17 cellular contexts compared by ENCODE assay signal in genomic region chr4:52914051-52914605, GRCh38. TPM values are rescaled to one million over a fixed set of nuclear protein-coding genes. Genes with fewer than 3 reads are reported as not detected.
DNase-seq lines count a peak whose midpoint lies in the region; ATAC-seq, FAIRE-seq and TF ChIP-seq lines count a peak whose summit lies in the region.
"Had no signal": no experiment of that assay in that cellular context is flagged by ENCODE, and none has a peak within 500 bp of the region (broad histone marks: within the 10 kb centered on the region; RNA-seq: fewer than 3 reads in every experiment).

No MANE protein-coding gene starts in this region.

- ATAC-seq in GM18868 (IDR thresholded peaks at IDR 0.05; ENCODE audit: unreplicated experiment), result no peak

- H3K4me3 ChIP-seq in PC-9, result peak overlapping the region; percentile 5; the same call in 1 of the 2 replicates
- no peak overlapping the region for H3K4me3 ChIP-seq in fibroblast of the aortic adventitia (ENCODE audit: low read depth, low read length)
- H3K4me3 ChIP-seq in kidney (ENCODE audit: low read length in 2 of 2), result no peak overlapping the region
- H3K4me3 ChIP-seq: tibial nerve had no signal

- CTCF ChIA-PET in PC-9 (lab: Charles Lee), result interaction anchor here (0.6 kb wide), 1 partner anchor 174 kb away, joined by 3 read pairs; no protein-coding TSS in a partner anchor
- CTCF ChIA-PET in activated CD4-positive, alpha-beta T cell treated with anti-CD3 and anti-CD28 coated beads, Interleukin-2, amount 10 ng/mL, durations not matched to agents 7 days and 5 days (lab: Charles Lee), result interaction anchor here (0.6 to 1.3 kb wide), 4 partner anchors 11 to 62 kb away, joined by 3 to 5 read pairs (median 4); no protein-coding TSS in a partner anchor

- no peaks in the 10 kb centered on the region for H3K79me2 ChIP-seq in PC-9 (ENCODE audit: low read depth)

- H3K9me3 Mint-ChIP-seq in nephron, result no peaks in the 10 kb centered on the region
- no peaks in the 10 kb centered on the region for H3K9me3 Mint-ChIP-seq in activated CD4-positive, alpha-beta T cell treated with anti-CD3 and anti-CD28 coated beads, Interleukin-2, amount 10 ng/mL, durations not matched to agents 7 days and 5 days

- no peak overlapping the region for H2AFZ ChIP-seq in PC-9

- no peaks in the 10 kb centered on the region for H3K27me3 ChIP-seq in PC-9 (ENCODE audit: insufficient read depth, low read depth)
- H3K27me3 ChIP-seq: tibial nerve had no signal

- peak; percentile 68 for DNase-seq in AG20443 (ENCODE audit: low spot score)
- DNase-seq in PC-9, result peak; percentile 22 to 78
- peak; percentile 90 for DNase-seq in fibroblast of the aortic adventitia (ENCODE audit: low read depth)
- DNase-seq in kidney, result no peak
- no peak for DNase-seq in middle frontal gyrus (ENCODE audit: extremely low spot score, low spot score)
- DNase-seq in activated CD4-positive, alpha-beta T cell treated with anti-CD3 and anti-CD28 coated beads, Interleukin-2, amount 10 ng/mL, durations not matched to agents 7 days and 5 days, result no peak
- DNase-seq: activated CD4-positive, alpha-beta T cell treated with anti-CD3 and anti-CD28 coated beads, Interleukin-2, amount 50 U/mL, for 1 hour; activated naive CD4-positive, alpha-beta T cell; head of caudate nucleus; NCI-H187; T-helper 1 cell had no signal

- no peaks in the 10 kb centered on the region for H3K36me3 Mint-ChIP-seq in nephron (ENCODE audit: low read depth)
- no peaks in the 10 kb centered on the region for H3K36me3 Mint-ChIP-seq in activated CD4-positive, alpha-beta T cell treated with anti-CD3 and anti-CD28 coated beads, Interleukin-2, amount 10 ng/mL, durations not matched to agents 7 days and 5 days (ENCODE audit: low read depth)
- H3K36me3 Mint-ChIP-seq: IgD-negative memory B cell had no signal

- no peaks in the 10 kb centered on the region for H3K9me2 ChIP-seq in PC-9 (ENCODE audit: insufficient read depth)

- H3K4me3 Mint-ChIP-seq in nephron, result no peak overlapping the region
- H3K4me3 Mint-ChIP-seq in activated CD4-positive, alpha-beta T cell treated with anti-CD3 and anti-CD28 coated beads, Interleukin-2, amount 10 ng/mL, durations not matched to agents 7 days and 5 days, result no peak overlapping the region
- H3K4me3 Mint-ChIP-seq: B cell, IgD-negative memory B cell had no signal

- H3K36me3 ChIP-seq in PC-9 (ENCODE audit: low read depth), result no peaks in the 10 kb centered on the region
- no peaks in the 10 kb centered on the region for H3K36me3 ChIP-seq in kidney (ENCODE audit: control insufficient read depth in 1 of 2, insufficient read depth in 2 of 2, low read length in 2 of 2)

- H3K9me3 ChIP-seq in PC-9 (ENCODE audit: insufficient read depth, low read depth), result no peaks in the 10 kb centered on the region
- no peaks in the 10 kb centered on the region for H3K9me3 ChIP-seq in kidney (ENCODE audit: control insufficient read depth in 1 of 2, low read length in 2 of 2)
- H3K9me3 ChIP-seq: tibial nerve had no signal

- BruUV-seq in PC-9 (replicated peaks; lab: Mats Ljungman, UMichigan), result no TSS peak

- H3K9ac ChIP-seq in kidney (ENCODE audit: low read length in 2 of 2), result no peak overlapping the region

- TF ChIP-seq CTCF in PC-9 (conservative IDR thresholded peaks at IDR 0.05) (no peak), fibroblast of the aortic adventitia (IDR thresholded peaks at IDR 0.05; ENCODE audit: insufficient read depth, low read length) (no peak), nephron (IDR thresholded peaks at IDR 0.05; ENCODE audit: unreplicated experiment in 3 of 3) (no peak), kidney (IDR thresholded peaks at IDR 0.05; ENCODE audit: borderline replicate concordance, extremely low read depth, insufficient read depth) (no peak)

- POLR2A ChIA-PET in PC-9 (lab: Charles Lee; ENCODE audit: unreplicated experiment), result interaction anchor here (0.5 kb wide), 1 partner anchor 67 kb away, joined by 7 read pairs; no protein-coding TSS in a partner anchor
- POLR2A ChIA-PET in activated CD4-positive, alpha-beta T cell treated with anti-CD3 and anti-CD28 coated beads, Interleukin-2, amount 10 ng/mL, durations not matched to agents 7 days and 5 days (lab: Charles Lee), result no interaction called here

- H3K4me2 ChIP-seq in PC-9, result peak overlapping the region; percentile 78

- H3K4me1 ChIP-seq in PC-9 (replicated peaks; ENCODE audit: insufficient read depth) (peaks cover 44% of the 10 kb centered on the region), kidney (ENCODE audit: control insufficient read depth in 1 of 2, insufficient read depth in 1 of 2, low read depth in 1 of 2, low read length in 2 of 2) (peaks cover 0 to 7% of the 10 kb centered on the region in 2 donors)
- H3K4me1 ChIP-seq: tibial nerve had no signal

- no peaks in the 10 kb centered on the region for H4K20me1 ChIP-seq in PC-9 (ENCODE audit: insufficient read depth)

- H3K27ac ChIP-seq in PC-9, result peak overlapping the region; percentile 64
- no peak overlapping the region for H3K27ac ChIP-seq in kidney (ENCODE audit: low read depth in 2 of 2, low read length in 2 of 2)
- H3K27ac ChIP-seq: tibial nerve had no signal

- intact Hi-C loops in PC-9 (cut with micrococcal nuclease; ENCODE audit: unreplicated experiment) (loop anchor here (2.0 to 5.0 kb wide), 2 partner anchors 91 to 202 kb away; no protein-coding TSS in a partner anchor), kidney (cut with DNase I) (no loop called here)

- no peaks in the 10 kb centered on the region for H3K27me3 Mint-ChIP-seq in nephron (ENCODE audit: low read depth)
- H3K27me3 Mint-ChIP-seq in activated CD4-positive, alpha-beta T cell treated with anti-CD3 and anti-CD28 coated beads, Interleukin-2, amount 10 ng/mL, durations not matched to agents 7 days and 5 days, result no peaks in the 10 kb centered on the region
- H3K27me3 Mint-ChIP-seq: B cell, IgD-negative memory B cell had no signal

- 0 out of 2 replicates have a peak, but pooled peaks cover 13% of the 10 kb centered on the region for H3F3A ChIP-seq in PC-9 (ENCODE audit: insufficient read depth, low read depth)

- peaks cover 31% of the 10 kb centered on the region for H3K4me1 Mint-ChIP-seq in nephron
- peaks cover 5% of the 10 kb centered on the region for H3K4me1 Mint-ChIP-seq in activated CD4-positive, alpha-beta T cell treated with anti-CD3 and anti-CD28 coated beads, Interleukin-2, amount 10 ng/mL, durations not matched to agents 7 days and 5 days
- H3K4me1 Mint-ChIP-seq: B cell, IgD-negative memory B cell had no signal

- peak overlapping the region; percentile 60 to 77 (median 77) for H3K27ac Mint-ChIP-seq in nephron
- H3K27ac Mint-ChIP-seq in activated CD4-positive, alpha-beta T cell treated with anti-CD3 and anti-CD28 coated beads, Interleukin-2, amount 10 ng/mL, durations not matched to agents 7 days and 5 days, result no peak overlapping the region
- H3K27ac Mint-ChIP-seq: B cell, IgD-negative memory B cell had no signal

- FAIRE-seq in kidney (lab: Jason Lieb, UNC), result no peak
- FAIRE-seq: G401.6 had no signal

RNA-seq across cellular contexts. Expression of gene RASL11B, which starts 52.0 kb away (rescaled TPM):
- total RNA-seq in PC-9 (2021) (0.25 TPM in 1 of 2 replicates, not detected in the other), fibroblast of the aortic adventitia (ENCODE audit: low replicate concordance) (0.63 TPM in 1 of 2 replicates, not detected in the other), kidney (4.3 TPM)
- polyA plus RNA-seq in kidney (ENCODE audit: insufficient read depth, low read depth, low replicate concordance), result 45.9 TPM
- total RNA-seq in activated CD4-positive, alpha-beta T cell treated with anti-CD3 and anti-CD28 coated beads, Interleukin-2, amount 10 ng/mL, durations not matched to agents 7 days and 5 days, result under 1 TPM in 1 of 2 experiments, not detected in 1; 0.10 TPM

Comparison
In these comparisons a context has a peak if more than half of its experiments do, and no peak if none do; other contexts are left out.
1. DNase-seq: peak in AG20443 (single experiment), PC-9 (2 of 2) and fibroblast of the aortic adventitia (single experiment); none in kidney (single experiment), middle frontal gyrus (single experiment) and activated CD4-positive, alpha-beta T cell treated with anti-CD3 and anti-CD28 coated beads, Interleukin-2, amount 10 ng/mL, durations not matched to agents 7 days and 5 days (single experiment).